26 cellular contexts compared by ENCODE assay signal in genomic region chr11:97109078-97109477, GRCh38.
"Had no signal": no experiment of that assay in that cellular context is flagged by ENCODE, and none has a peak within 500 bp of the region (broad histone marks: within the 10 kb centered on the region; RNA-seq: fewer than 3 reads in every experiment).

No MANE protein-coding gene starts in this region.

- H3K36me3 ChIP-seq: Peyer's patch, SJCRH30 had no signal

- H3K9ac ChIP-seq: KMS-11 had no signal

- H3K4me3 ChIP-seq: K562, PC-9, Peyer's patch, SJCRH30 had no signal

- H3K9me3 ChIP-seq: SJCRH30 had no signal

- H3K27ac ChIP-seq: HL-60, KMS-11, PC-9, Peyer's patch, SJCRH30 had no signal

- H2AFZ ChIP-seq: PC-9 had no signal

- H3K4me1 ChIP-seq: Peyer's patch, SJCRH30 had no signal

- DNase-seq: Kasumi-1; NCI-H1092; NCI-H1105 treated with DMSO at 0.1 percent for 48 hours; NCI-H1417 treated with DMSO at 0.1 percent for 48 hours; NCI-H146; NCI-H1694 treated with DMSO at 0.1 percent for 48 hours; NCI-H1930; NCI-H2081; NCI-H2107; NCI-H2227 treated with DMSO at 0.1 percent for 48 hours; NCI-H524; NCI-H69; NCI-H774; NK-92 treated with Interleukin-12 subunit alpha and Interleukin-12 subunit beta, amount 100 ng/mL, for 24 hours; PC-9; Peyer's patch; SHP77 treated with DMSO at 0.1 percent for 48 hours; SJCRH30; T-helper 1 cell; T-helper 17 cell had no signal

- H3K27me3 ChIP-seq: Peyer's patch, SJCRH30 had no signal

- H3K4me2 ChIP-seq: KMS-11, PC-9 had no signal

- FAIRE-seq: HTR-8/SVneo, K562 had no signal

- ATAC-seq: K562, Right ventricle myocardium inferior, SK-N-SH treated with all-trans-retinoic acid at 6 μM for 48 hours, T-helper 17 cell had no signal
